17 cellular contexts compared by ENCODE assay signal in genomic region chr16:35631261-35631945, GRCh38.
DNase-seq lines count a peak whose midpoint lies in the region.
"Had no signal": no experiment of that assay in that cellular context is flagged by ENCODE, and none has a peak within 500 bp of the region (broad histone marks: within the 10 kb centered on the region; RNA-seq: fewer than 3 reads in every experiment).

No MANE protein-coding gene starts in this region.

- H3K4me2 ChIP-seq in BLaER1 treated with 17β-estradiol and CSF1 and Interleukin-3, amounts not matched to agents 10 nM and 100 nM: peak overlapping the region in 8 of 11 experiments; percentile 2 to 58 (median 20); a peak in 10 of 22 replicates
- H3K4me2 ChIP-seq: A549, KMS-11 had no signal

- peak; percentile 2 for DNase-seq in HT1080 (ENCODE audit: low read depth)
- peak; percentile 49 for DNase-seq in OCI-M1 (lab: John Stamatoyannopoulos, UW)
- peak; percentile 78 for DNase-seq in kidney tubule cell (ENCODE audit: low spot score)
- no peak for DNase-seq in foreskin melanocyte
- no peak for DNase-seq in NCI-H446 treated with DMSO at 0.1 percent for 48 hours (lab: John Stamatoyannopoulos, UW)
- no peak for DNase-seq in T-helper 2 cell
- no peak for DNase-seq in activated T-cell treated with anti-CD3 and anti-CD28 coated beads, Interleukin-2, amount 50 U/mL, for 48 hours
- DNase-seq: GF-D8, NCI-H1092 treated with DMSO at 0.1 percent for 48 hours, NCI-H146, NCI-H2081, T-helper 17 cell had no signal

- no peak overlapping the region for H3K4me3 ChIP-seq in BLaER1 treated with 17β-estradiol and CSF1 and Interleukin-3, amounts not matched to agents 10 nM and 100 nM
- H3K4me3 ChIP-seq: A549, SJSA1 had no signal

- no peaks in the 10 kb centered on the region for H3K36me3 ChIP-seq in BLaER1 treated with 17β-estradiol and CSF1 and Interleukin-3, amounts not matched to agents 10 nM and 100 nM
- H3K36me3 ChIP-seq: SJSA1 had no signal

- no peaks in the 10 kb centered on the region for H4K20me1 ChIP-seq in BLaER1 treated with 17β-estradiol and CSF1 and Interleukin-3, amounts not matched to agents 10 nM and 100 nM

- peaks cover 2 to 35% (median 10%) of the 10 kb centered on the region in 10 experiments; a peak in 13 of 20 replicates for H3K4me1 ChIP-seq in BLaER1 treated with 17β-estradiol and CSF1 and Interleukin-3, amounts not matched to agents 10 nM and 100 nM
- H3K4me1 ChIP-seq: A549, SJSA1 had no signal

- H3K27ac ChIP-seq in BLaER1 treated with 17β-estradiol and CSF1 and Interleukin-3, amounts not matched to agents 10 nM and 100 nM: no peak overlapping the region
- H3K27ac ChIP-seq: A549, C4-2B, KMS-11, SJSA1 had no signal

- H3K27me3 ChIP-seq in BLaER1 treated with 17β-estradiol and CSF1 and Interleukin-3, amounts not matched to agents 10 nM and 100 nM: no peaks in the 10 kb centered on the region
- H3K27me3 ChIP-seq: SJSA1 had no signal

- H3K9me3 ChIP-seq in BLaER1 treated with 17β-estradiol and CSF1 and Interleukin-3, amounts not matched to agents 10 nM and 100 nM (replicated peaks in 1 of 11): no peaks in the 10 kb centered on the region
- H3K9me3 ChIP-seq: A549, SJSA1 had no signal

- H3K9ac ChIP-seq in BLaER1 treated with 17β-estradiol and CSF1 and Interleukin-3, amounts not matched to agents 10 nM and 100 nM: 0 out of 22 replicates have a peak overlapping the region, but pooled peaks of 1 of the 11 experiments have one; percentile 10
- H3K9ac ChIP-seq: KMS-11 had no signal

Comparison
In these comparisons a context has a peak if more than half of its experiments do, and no peak if none do; other contexts are left out.
1. DNase-seq: peak in HT1080 (single experiment), OCI-M1 (single experiment) and kidney tubule cell (single experiment); none in foreskin melanocyte (single experiment), NCI-H446 treated with DMSO at 0.1 percent for 48 hours (single experiment), T-helper 2 cell (0 of 5) and activated T-cell treated with anti-CD3 and anti-CD28 coated beads, Interleukin-2, amount 50 U/mL, for 48 hours (0 of 2).